ENCODE assay signal across 1 cellular context in genomic region chr1:24779199-24779598, GRCh38.
A peak's percentile ranks its signal among the peaks of the same experiment; 100 is the strongest.
TF ChIP-seq lines count a peak whose summit lies in the region.

No MANE protein-coding gene starts in this region.

TF ChIP-seq in H1, 55 proteins besides CTCF, POLR2A, EP300 and RAD21:
- TF ChIP-seq CEBPB (IDR thresholded peaks at IDR 0.05; ENCODE audit: low read depth, low read length) = peak; percentile 32; the same call in 1 of the 2 replicates
